Comparison of ENCODE assay signal across 7 cellular contexts in the genomic region with DNA sequence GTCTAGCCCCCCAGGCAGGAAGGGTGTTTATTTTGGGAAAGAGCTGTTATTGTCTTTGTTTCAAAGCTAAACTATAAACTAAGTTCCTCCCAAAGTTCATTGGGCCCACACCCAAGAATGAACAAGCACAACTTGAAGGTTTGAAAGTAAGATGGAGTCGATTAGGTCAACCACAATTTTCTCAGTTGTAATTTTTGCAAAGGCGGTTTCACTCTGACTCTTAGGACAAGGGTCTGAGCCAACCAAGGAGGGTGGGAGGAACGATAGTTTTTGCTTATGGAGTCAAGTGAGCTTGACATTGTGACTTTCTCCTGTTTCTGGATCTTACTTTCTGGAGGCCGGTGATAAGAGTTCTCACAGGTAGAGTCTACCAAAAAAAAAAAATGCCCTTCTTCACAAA. TPM values are rescaled to one million over a fixed set of nuclear protein-coding genes. Genes with fewer than 3 reads are reported as not detected.
DNase-seq lines count a peak whose midpoint lies in the region; ATAC-seq and TF ChIP-seq lines count a peak whose summit lies in the region.

No MANE protein-coding gene starts in this region.

- H3K36me3 Mint-ChIP-seq in activated naive CD8-positive, alpha-beta T cell treated with anti-CD3 and anti-CD28 coated beads, Interleukin-2, amount 10 ng/mL, durations not matched to agents 7 days and 5 days = no peaks in the 10 kb centered on the region
- no peaks in the 10 kb centered on the region for H3K36me3 Mint-ChIP-seq in Caco-2 (ENCODE audit: insufficient read depth, unreplicated experiment)

- ATAC-seq in GM18867 (IDR thresholded peaks at IDR 0.05; ENCODE audit: unreplicated experiment) = peak; percentile 93
- ATAC-seq in GM21381 (IDR thresholded peaks at IDR 0.05; ENCODE audit: unreplicated experiment) = peak; percentile 90
- peak; percentile 90 for ATAC-seq in HG03103 (IDR thresholded peaks at IDR 0.05; ENCODE audit: low read depth, unreplicated experiment)
- no peak for ATAC-seq in activated naive CD8-positive, alpha-beta T cell treated with anti-CD3 and anti-CD28 coated beads, Interleukin-2, amount 10 ng/mL, durations not matched to agents 7 days and 5 days (ENCODE audit: low read depth)

- H3K4me1 ChIP-seq in Caco-2 = peaks cover 3% of the 10 kb centered on the region; the same call in 1 of the 2 replicates

- POLR2A ChIA-PET in activated naive CD8-positive, alpha-beta T cell treated with anti-CD3 and anti-CD28 coated beads, Interleukin-2, amount 10 ng/mL, durations not matched to agents 7 days and 5 days (lab: Charles Lee) = interaction anchor here (1.3 kb wide), 1 partner anchor 24 kb away, joined by 4 read pairs; a partner anchor contains a TSS
- POLR2A ChIA-PET in Caco-2 (lab: Charles Lee) = no interaction called here

- H3K9me3 ChIP-seq in Caco-2 = no peaks in the 10 kb centered on the region

- no peak overlapping the region for H3K4me3 Mint-ChIP-seq in activated naive CD8-positive, alpha-beta T cell treated with anti-CD3 and anti-CD28 coated beads, Interleukin-2, amount 10 ng/mL, durations not matched to agents 7 days and 5 days
- H3K4me3 Mint-ChIP-seq in Caco-2 (ENCODE audit: unreplicated experiment) = no peak overlapping the region

- no peaks in the 10 kb centered on the region for H3K27me3 ChIP-seq in Caco-2 (replicated peaks; ENCODE audit: control insufficient read depth, insufficient read depth, low read length)

- BruUV-seq in Caco-2 (replicated peaks; lab: Mats Ljungman, UMichigan) = no TSS peak

- no peak for DNase-seq in activated naive CD8-positive, alpha-beta T cell treated with anti-CD3 and anti-CD28 coated beads, Interleukin-2, amount 10 ng/mL, durations not matched to agents 7 days and 5 days
- DNase-seq in cerebellum (ENCODE audit: low spot score) (no peak), AG08396 (ENCODE audit: low spot score) (no peak), Caco-2 (no peak)

- no peak for TF ChIP-seq CTCF in Caco-2 (IDR thresholded peaks at IDR 0.05; ENCODE audit: insufficient read depth in 1 of 2, low read depth in 1 of 2, low read length in 1 of 2, severe bottlenecking in 1 of 2, unreplicated experiment in 1 of 2)

- H3K27ac Mint-ChIP-seq in activated naive CD8-positive, alpha-beta T cell treated with anti-CD3 and anti-CD28 coated beads, Interleukin-2, amount 10 ng/mL, durations not matched to agents 7 days and 5 days = peak overlapping the region; percentile 17
- no peak overlapping the region for H3K27ac Mint-ChIP-seq in Caco-2 (ENCODE audit: unreplicated experiment)

- H3K27me3 Mint-ChIP-seq in activated naive CD8-positive, alpha-beta T cell treated with anti-CD3 and anti-CD28 coated beads, Interleukin-2, amount 10 ng/mL, durations not matched to agents 7 days and 5 days = no peaks in the 10 kb centered on the region
- no peaks in the 10 kb centered on the region for H3K27me3 Mint-ChIP-seq in Caco-2 (ENCODE audit: insufficient read depth, unreplicated experiment)

- H3K4me1 Mint-ChIP-seq in activated naive CD8-positive, alpha-beta T cell treated with anti-CD3 and anti-CD28 coated beads, Interleukin-2, amount 10 ng/mL, durations not matched to agents 7 days and 5 days = peaks cover 14% of the 10 kb centered on the region
- H3K4me1 Mint-ChIP-seq in Caco-2 (ENCODE audit: low read depth, unreplicated experiment) = no peaks in the 10 kb centered on the region

- H3K4me3 ChIP-seq in Caco-2 (ENCODE audit: low read depth, low read length) = no peak overlapping the region

- CTCF ChIA-PET in Caco-2 (lab: Charles Lee) = no interaction called here

- no peaks in the 10 kb centered on the region for H3K9me3 Mint-ChIP-seq in activated naive CD8-positive, alpha-beta T cell treated with anti-CD3 and anti-CD28 coated beads, Interleukin-2, amount 10 ng/mL, durations not matched to agents 7 days and 5 days
- H3K9me3 Mint-ChIP-seq in Caco-2 (ENCODE audit: unreplicated experiment) = no peaks in the 10 kb centered on the region

- intact Hi-C loops in Caco-2 (cut with micrococcal nuclease; ENCODE audit: unreplicated experiment) = no loop called here

- H3K36me3 ChIP-seq in Caco-2 (ENCODE audit: control insufficient read depth, insufficient read depth, low read length) = no peaks in the 10 kb centered on the region

RNA-seq across cellular contexts. Expression of a gene that starts 5.8 kb away (rescaled TPM):
- total RNA-seq in activated naive CD8-positive, alpha-beta T cell treated with anti-CD3 and anti-CD28 coated beads, Interleukin-2, amount 10 ng/mL, durations not matched to agents 7 days and 5 days = 10 to 100 TPM; 43.3 to 50.2 TPM
- total RNA-seq in cerebellum (76.9 TPM), Caco-2 (2022) (31.4 and 33.0 TPM in 2 replicates)

RNA-seq across cellular contexts. Expression of a gene that starts 24.3 kb away (rescaled TPM):
- 10 to 100 TPM; 35.3 to 36.2 TPM for total RNA-seq in activated naive CD8-positive, alpha-beta T cell treated with anti-CD3 and anti-CD28 coated beads, Interleukin-2, amount 10 ng/mL, durations not matched to agents 7 days and 5 days
- total RNA-seq in cerebellum = 39.2 TPM
- total RNA-seq in Caco-2 (2022) = 27.7 and 34.9 TPM in 2 replicates
